In genomic region chr1:206052231-206052865, GRCh38 we compare ENCODE assay signal across 10 cellular contexts. TPM values are rescaled to one million over a fixed set of nuclear protein-coding genes. Genes with fewer than 3 reads are reported as not detected.
"Had no signal": no experiment of that assay in that cellular context is flagged by ENCODE, and none has a peak within 500 bp of the region (broad histone marks: within the 10 kb centered on the region; RNA-seq: fewer than 3 reads in every experiment).

No MANE protein-coding gene starts in this region.

RNA-seq across cellular contexts. Expression of gene RHEX, which starts 0.6 kb away (rescaled TPM):
- total RNA-seq: activated naive CD4-positive, alpha-beta T cell treated with anti-CD3 and anti-CD28 coated beads, Interleukin-2, amount 50 U/mL, for 72 hours; dermis microvascular lymphatic vessel endothelial cell; fibroblast of lung; foreskin keratinocyte; hepatocyte; mesothelial cell of epicardium; occipital lobe had no signal
- polyA plus RNA-seq: fibroblast of lung, foreskin keratinocyte had no signal

RNA-seq across cellular contexts. Expression of gene CTSE, which starts 28.7 kb away (rescaled TPM):
- total RNA-seq: activated naive CD4-positive, alpha-beta T cell treated with anti-CD3 and anti-CD28 coated beads, Interleukin-2, amount 50 U/mL, for 72 hours; cardiac muscle cell; dermis microvascular lymphatic vessel endothelial cell; fibroblast of lung; mesothelial cell of epicardium; occipital lobe; posterior vena cava; vagina had no signal
- polyA plus RNA-seq: cardiac muscle cell, fibroblast of lung had no signal

RNA-seq across cellular contexts. Expression of gene RAB7B, which starts 49.2 kb away (rescaled TPM):
- total RNA-seq: activated naive CD4-positive, alpha-beta T cell treated with anti-CD3 and anti-CD28 coated beads, Interleukin-2, amount 50 U/mL, for 72 hours; dermis microvascular lymphatic vessel endothelial cell had no signal
